8 cellular contexts compared by ENCODE assay signal in the genomic region with DNA sequence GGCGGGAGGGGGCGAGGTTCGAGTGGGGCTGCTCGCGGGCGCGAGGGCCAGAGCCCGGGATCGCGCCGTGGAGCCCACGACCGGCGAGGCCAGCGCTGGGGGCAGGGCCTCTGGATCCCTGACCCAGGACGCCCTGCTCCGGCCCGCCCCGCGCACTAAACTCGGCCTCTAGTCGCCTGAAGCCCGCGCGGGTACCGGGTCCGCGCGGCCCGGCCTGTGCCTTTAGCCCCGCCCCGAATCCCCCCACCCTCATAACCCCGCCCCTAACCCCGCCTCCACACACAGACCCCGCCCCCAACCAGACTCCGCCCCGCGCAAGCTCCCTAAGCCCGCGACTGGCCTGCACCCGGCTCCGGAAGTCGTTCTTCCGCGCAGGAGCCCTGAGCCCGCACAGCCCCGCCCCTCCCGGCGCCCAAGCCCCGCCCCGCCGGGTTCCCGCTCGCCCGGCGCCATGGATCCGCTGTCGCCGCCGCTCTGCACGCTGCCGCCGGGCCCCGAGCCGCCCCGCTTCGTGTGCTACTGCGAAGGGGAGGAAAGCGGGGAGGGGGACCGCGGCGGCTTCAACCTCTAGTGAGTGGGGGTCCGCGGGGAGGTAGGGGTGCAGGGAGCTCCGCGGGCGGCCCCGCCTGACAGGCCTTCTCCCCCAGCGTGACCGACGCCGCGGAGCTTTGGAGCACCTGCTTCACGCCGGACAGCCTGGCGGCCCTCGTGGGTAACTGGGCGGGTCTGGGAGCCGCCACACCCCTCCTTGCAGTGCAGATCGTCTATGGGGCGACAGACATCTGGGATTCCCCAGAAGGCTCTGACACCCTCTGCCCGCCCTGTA. TPM values are rescaled to one million over a fixed set of nuclear protein-coding genes. Genes with fewer than 3 reads are reported as not detected.
DNase-seq lines count a peak whose midpoint lies in the region; ATAC-seq and TF ChIP-seq lines count a peak whose summit lies in the region.

A gene with protein sequence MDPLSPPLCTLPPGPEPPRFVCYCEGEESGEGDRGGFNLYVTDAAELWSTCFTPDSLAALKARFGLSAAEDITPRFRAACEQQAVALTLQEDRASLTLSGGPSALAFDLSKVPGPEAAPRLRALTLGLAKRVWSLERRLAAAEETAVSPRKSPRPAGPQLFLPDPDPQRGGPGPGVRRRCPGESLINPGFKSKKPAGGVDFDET (plus strand): TSS at position 430 of the 826 bp plus-strand sequence. CDS start 22 bp downstream, at position 452.

- DNase-seq in DMS79 treated with DMSO at 0.1 percent for 48 hours (lab: John Stamatoyannopoulos, UW), result peak; percentile 27
- peak; percentile 79 for DNase-seq in Jurkat, Clone E6-1 (ENCODE audit: low read depth, low spot score)
- DNase-seq in RPMI7951 (ENCODE audit: low read depth), result peak; percentile 81
- DNase-seq in activated T-helper 1 cell treated with anti-CD3 and anti-CD28 coated beads, Interleukin-2, amount 50 U/mL, for 16 hours (ENCODE audit: low read depth in 1 of 2, low spot score in 1 of 2), result peak; percentile 90 to 91
- DNase-seq in fibroblast of mammary gland (ENCODE audit: low read depth), result peak; percentile 84
- DNase-seq in natural killer cell, result peak; percentile 92
- peak; percentile 85 to 91 (median 90) for DNase-seq in stimulated activated naive CD4-positive, alpha-beta T cell (lab: John Stamatoyannopoulos, UW)

- peaks cover 0 to 4% of the 10 kb centered on the region in 2 donors for H3K27me3 Mint-ChIP-seq in natural killer cell (ENCODE audit: low read depth in 2 of 2)

- TF ChIP-seq CTCF in fibroblast of mammary gland (conservative IDR thresholded peaks at IDR 0.05; ENCODE audit: control insufficient read depth, insufficient read depth, low read depth, low read length), result no peak
- no peak for TF ChIP-seq CTCF in natural killer cell (IDR thresholded peaks at IDR 0.05)

- peak within 1 kb of the TSS; percentile 88 for H3K4me3 Mint-ChIP-seq in natural killer cell

- H3K9me3 Mint-ChIP-seq in natural killer cell, result no peaks in the 10 kb centered on the region

- H3K4me3 ChIP-seq in Jurkat, Clone E6-1 (ENCODE audit: low read length), result peak within 1 kb of the TSS; percentile 87
- peak within 1 kb of the TSS; percentile 64 for H3K4me3 ChIP-seq in fibroblast of mammary gland (ENCODE audit: control insufficient read depth, low read depth, low read length)

- ATAC-seq in GM21576 (IDR thresholded peaks at IDR 0.05; ENCODE audit: unreplicated experiment), result peak; percentile 74
- ATAC-seq in natural killer cell, result peak; percentile 75 to 91 (median 77)

- H3K36me3 Mint-ChIP-seq in natural killer cell, result no peaks in the 10 kb centered on the region

- intact Hi-C loops in natural killer cell (cut with micrococcal nuclease), result loop anchor here (1.0 to 2.0 kb wide), 3 partner anchors 14 to 110 kb away; no protein-coding TSS in a partner anchor

- peak within 1 kb of the TSS; percentile 92 to 96 for H3K27ac Mint-ChIP-seq in natural killer cell

- peaks cover 15 to 52% of the 10 kb centered on the region in 2 donors for H3K4me1 Mint-ChIP-seq in natural killer cell

RNA-seq across cellular contexts. Expression of the gene that starts here (rescaled TPM):
- 85.7 TPM for polyA plus RNA-seq in Jurkat, Clone E6-1 (2012; ENCODE audit: insufficient read depth, insufficient read length)
- total RNA-seq in RPMI7951 (2014; rRNA removed; shearing (Covaris generic)), result 24.5 and 50.9 TPM in 2 replicates
- total RNA-seq in natural killer cell, result 100 to 1,000 TPM; 161 to 188 (median 161) TPM

Comparison
In these comparisons a context has a peak if more than half of its experiments do, and no peak if none do; other contexts are left out.
1. Peak in every context shown above with its lines: DNase-seq, ATAC-seq and H3K4me3 ChIP-seq.
2. DNase-seq: peak in every context shown above with its lines; median percentile 92 in natural killer cell; 90 in activated T-helper 1 cell treated with anti-CD3 and anti-CD28 coated beads, Interleukin-2, amount 50 U/mL, for 16 hours; 90 in stimulated activated naive CD4-positive, alpha-beta T cell; 84 in fibroblast of mammary gland; 81 in RPMI7951; 79 in Jurkat, Clone E6-1; 27 in DMS79 treated with DMSO at 0.1 percent for 48 hours.